In the genomic region with DNA sequence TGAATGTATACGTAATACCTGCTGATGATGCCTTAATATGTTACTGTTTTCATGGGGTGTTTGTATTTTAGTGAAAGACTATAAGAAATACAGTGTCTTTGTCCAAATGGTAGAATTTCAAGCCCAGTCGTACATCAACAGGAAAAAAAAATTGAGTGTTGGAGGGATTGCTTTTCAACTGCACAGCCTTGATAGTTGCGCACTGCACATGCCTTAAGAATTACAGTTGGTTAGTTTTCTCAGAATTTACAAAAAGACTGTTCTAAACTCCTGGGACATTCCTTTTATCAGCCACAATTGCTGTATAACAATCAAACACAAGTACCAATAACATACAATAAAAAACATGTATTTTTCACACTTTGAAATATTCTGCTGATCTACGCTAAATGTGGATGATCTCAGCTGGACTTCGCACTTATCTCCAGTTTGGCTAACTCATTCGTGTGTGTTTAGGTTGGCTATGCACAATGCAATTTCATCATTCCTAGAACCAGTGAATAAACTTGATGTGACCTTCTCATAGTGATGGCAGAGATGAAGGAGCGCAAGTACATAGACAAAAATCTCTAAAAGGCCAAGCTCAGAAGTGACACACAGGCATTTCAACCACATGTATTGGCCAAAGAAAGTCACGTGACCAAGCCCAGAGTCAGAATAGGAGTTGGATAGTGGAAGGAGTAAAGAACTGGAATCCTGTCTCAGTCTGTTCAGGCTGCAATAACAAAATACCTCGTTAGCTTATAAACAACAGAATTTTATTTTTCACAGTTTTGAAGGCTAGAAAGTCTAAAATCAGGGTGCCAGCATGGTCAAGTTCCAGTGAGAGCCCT, we compare ENCODE assay signal across 19 cellular contexts.
"Had no signal": no experiment of that assay in that cellular context is flagged by ENCODE, and none has a peak within 500 bp of the region (broad histone marks: within the 10 kb centered on the region; RNA-seq: fewer than 3 reads in every experiment).

No MANE protein-coding gene starts in this region.

- H3K27me3 ChIP-seq: colonic mucosa, heart left ventricle, left lung, ovary, right atrium auricular region, tibial artery, upper lobe of right lung had no signal

- H3K4me2 ChIP-seq: smooth muscle cell had no signal

- DNase-seq: cerebellar nuclear complex; colonic mucosa; dermis blood vessel endothelial cell; effector CD4-positive, alpha-beta T cell; heart left ventricle; hypothalamus; kidney glomerular epithelial cell; left lung; lower lobe of right lung; natural killer cell; ovary; stimulated activated CD4-positive, alpha-beta T cell treated with anti-CD3 and anti-CD28 coated beads, Interleukin-4, amount 100 ng/mL, for 1 hour; tibial artery; upper lobe of right lung had no signal

- ATAC-seq: heart left ventricle; left lung; lower lobe of right lung; natural killer cell; stimulated activated memory B cell treated with anti-CD40 and anti-IgM and Interleukin-4, amounts not matched to agents 10 μg/mL and 1 μg/mL and 100 μg/mL, for 72 hours; upper lobe of right lung had no signal

- H3K4me1 ChIP-seq: colonic mucosa, heart left ventricle, left lung, lower lobe of right lung, right atrium auricular region, tibial artery, upper lobe of right lung had no signal

- H3K36me3 ChIP-seq: colonic mucosa, heart left ventricle, left lung, lower lobe of right lung, ovary, right atrium auricular region, tibial artery, upper lobe of right lung had no signal

- H3K4me3 ChIP-seq: colonic mucosa, heart left ventricle, left lung, lower lobe of right lung, ovary, right atrium auricular region, smooth muscle cell, tibial artery, upper lobe of right lung had no signal

- H3K9me3 ChIP-seq: colonic mucosa, heart left ventricle, left lung, lower lobe of right lung, ovary, right atrium auricular region, tibial artery, upper lobe of right lung had no signal

- FAIRE-seq: frontal cortex, islet of Langerhans had no signal

- H3K27ac ChIP-seq: colonic mucosa, heart left ventricle, left lung, lower lobe of right lung, ovary, right atrium auricular region, tibial artery, upper lobe of right lung had no signal
